In the genomic region with DNA sequence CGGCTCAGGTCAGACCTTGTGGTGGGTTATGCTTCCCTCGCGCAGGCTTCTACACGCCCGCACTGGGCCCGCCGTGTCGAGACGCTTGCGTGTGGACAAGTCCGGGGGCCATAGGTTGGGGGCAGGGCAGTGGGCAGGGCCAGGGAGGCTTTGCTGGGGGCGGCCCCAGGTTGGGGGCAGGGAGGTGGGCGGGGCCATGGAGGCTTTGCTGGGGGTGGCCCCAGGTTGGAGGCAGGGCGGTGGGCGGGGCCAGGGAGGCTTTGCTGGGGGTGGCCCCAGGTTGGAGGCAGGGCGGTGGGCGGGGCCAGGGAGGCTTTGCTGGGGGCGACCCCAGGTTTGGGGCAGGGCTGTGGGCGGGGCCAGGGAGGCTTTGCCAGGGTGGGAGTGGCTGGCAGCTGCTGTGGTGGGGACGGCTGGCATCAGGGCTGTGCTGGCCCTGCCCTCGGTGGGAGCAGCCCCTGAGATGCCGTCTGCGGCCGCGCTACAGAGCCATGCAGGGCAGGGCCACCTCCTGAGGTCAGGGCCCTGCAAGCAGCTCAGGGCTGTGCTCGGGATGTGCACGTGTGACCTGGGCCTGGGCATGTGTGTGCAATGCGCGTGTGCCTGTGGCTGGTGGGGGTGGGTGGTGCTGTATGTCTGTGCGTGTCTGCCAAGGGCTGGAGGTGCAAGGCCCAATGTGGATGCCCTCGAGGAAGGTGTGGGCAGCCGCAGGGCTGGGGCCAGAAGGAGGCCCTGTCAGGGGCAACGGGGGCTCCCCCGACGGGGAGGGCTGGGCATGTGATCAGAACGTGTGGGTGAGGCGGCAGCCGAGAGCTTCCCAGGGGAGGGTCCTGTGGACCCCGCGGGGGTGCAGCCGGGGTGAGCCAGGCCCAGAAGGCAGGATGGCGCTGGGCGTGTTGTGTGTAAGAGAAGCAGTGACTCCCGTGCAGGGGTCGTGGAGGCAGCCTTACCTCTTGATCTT, we compare ENCODE assay signal across 18 cellular contexts.
A peak's percentile ranks its signal among the peaks of the same experiment; 100 is the strongest.
DNase-seq lines count a peak whose midpoint lies in the region; ATAC-seq and TF ChIP-seq lines count a peak whose summit lies in the region.
"Had no signal": no experiment of that assay in that cellular context is flagged by ENCODE, and none has a peak within 500 bp of the region (broad histone marks: within the 10 kb centered on the region; RNA-seq: fewer than 3 reads in every experiment).

No MANE protein-coding gene starts in this region.

- H3K27ac ChIP-seq in RWPE2 (ENCODE audit: poor library complexity, severe bottlenecking) (no peak overlapping the region), suprapubic skin (no peak overlapping the region)
- H3K27ac ChIP-seq: BLaER1, esophagus squamous epithelium, gastroesophageal sphincter had no signal

- DNase-seq in activated gamma-delta T cell treated with Interleukin-2 at 50 U/mL for 16 hours, result peak; percentile 2
- no peak for DNase-seq in activated gamma-delta T cell (lab: John Stamatoyannopoulos, UW)
- peak; percentile 61 for DNase-seq in RWPE2 (ENCODE audit: low spot score)
- peak; percentile 27 for DNase-seq in islet precursor cell
- DNase-seq in suprapubic skin (ENCODE audit: low spot score in 2 of 2), result peak; percentile 55 to 67
- no peak for DNase-seq in AML-193 (lab: John Stamatoyannopoulos, UW)
- DNase-seq: activated CD4-positive, alpha-beta T cell treated with anti-CD3 and anti-CD28 coated beads, Interleukin-2, amount 10 ng/mL, durations not matched to agents 24 days and 14 days; Calu3; effector memory CD8-positive, alpha-beta T cell; esophagus squamous epithelium; HFFc6; NCI-H748 treated with DMSO at 0.1 percent for 48 hours; SIG-M5; T-helper 1 cell had no signal

- no peaks in the 10 kb centered on the region for H3K36me3 ChIP-seq in RWPE2 (ENCODE audit: low read depth)
- no peaks in the 10 kb centered on the region for H3K36me3 ChIP-seq in suprapubic skin
- H3K36me3 ChIP-seq: BLaER1, esophagus squamous epithelium, gastroesophageal sphincter had no signal

- TF ChIP-seq POLR2A in suprapubic skin (IDR thresholded peaks at IDR 0.05), result no peak

- no peak for ATAC-seq in RWPE2 (ENCODE audit: low read depth)
- no peak for ATAC-seq in HG03460 (IDR thresholded peaks at IDR 0.05; ENCODE audit: unreplicated experiment)
- ATAC-seq in HG03095 (IDR thresholded peaks at IDR 0.05; ENCODE audit: unreplicated experiment), result no peak
- ATAC-seq: effector memory CD8-positive, alpha-beta T cell; gastroesophageal sphincter had no signal

- H3K4me1 ChIP-seq in RWPE2 (ENCODE audit: insufficient read depth, poor library complexity, severe bottlenecking) (no peaks in the 10 kb centered on the region), suprapubic skin (peaks cover 8% of the 10 kb centered on the region)

- no peak for TF ChIP-seq EP300 in suprapubic skin (IDR thresholded peaks at IDR 0.05)

- H3K9me3 ChIP-seq in RWPE2 (ENCODE audit: severe bottlenecking) (no peaks in the 10 kb centered on the region), suprapubic skin (peaks cover 4% of the 10 kb centered on the region)
- H3K9me3 ChIP-seq: BLaER1, esophagus squamous epithelium had no signal

- no peak overlapping the region for H3K4me3 ChIP-seq in RWPE2 (ENCODE audit: severe bottlenecking)
- H3K4me3 ChIP-seq in suprapubic skin, result no peak overlapping the region
- H3K4me3 ChIP-seq: BLaER1, esophagus squamous epithelium, gastroesophageal sphincter had no signal

- 82% methylated on average over 21 of the region's 45 CpGs for WGBS in suprapubic skin

- H3K27me3 ChIP-seq in RWPE2 (ENCODE audit: insufficient read depth, poor library complexity, severe bottlenecking) (peaks cover 9% of the 10 kb centered on the region), suprapubic skin (peaks cover 27% of the 10 kb centered on the region)
- H3K27me3 ChIP-seq: BLaER1 had no signal

- TF ChIP-seq CTCF in RWPE2 (IDR thresholded peaks at IDR 0.05; ENCODE audit: poor library complexity, severe bottlenecking) (no peak), suprapubic skin (IDR thresholded peaks at IDR 0.05) (no peak)

Comparison
In these comparisons a context has a peak if more than half of its experiments do, and no peak if none do; other contexts are left out.
1. DNase-seq: peak in activated gamma-delta T cell treated with Interleukin-2 at 50 U/mL for 16 hours (single experiment), RWPE2 (single experiment), islet precursor cell (single experiment) and suprapubic skin (2 of 2); none in activated gamma-delta T cell (single experiment) and AML-193 (0 of 2).